In genomic region chr1:3775248-3775497, GRCh38 we compare ENCODE assay signal across 16 cellular contexts. TPM values are rescaled to one million over a fixed set of nuclear protein-coding genes. Genes with fewer than 3 reads are reported as not detected.
A peak's percentile ranks its signal among the peaks of the same experiment; 100 is the strongest.
DNase-seq lines count a peak whose midpoint lies in the region; ATAC-seq, FAIRE-seq and TF ChIP-seq lines count a peak whose summit lies in the region.
"Had no signal": no experiment of that assay in that cellular context is flagged by ENCODE, and none has a peak within 500 bp of the region (broad histone marks: within the 10 kb centered on the region; RNA-seq: fewer than 3 reads in every experiment).

No MANE protein-coding gene starts in this region.

- peaks cover 5% of the 10 kb centered on the region for H3K9me1 ChIP-seq in K562 (ENCODE audit: control insufficient read depth, insufficient read depth, low read length)

- peak; percentile 33 for ATAC-seq in K562
- ATAC-seq in HG02938 (IDR thresholded peaks at IDR 0.05; ENCODE audit: unreplicated experiment) = no peak
- no peak for ATAC-seq in HG02870 (IDR thresholded peaks at IDR 0.05; ENCODE audit: unreplicated experiment)

- no peaks in the 10 kb centered on the region for H3K9me3 Mint-ChIP-seq in IgD-negative memory B cell

- H3K79me2 ChIP-seq in DOHH2 (ENCODE audit: control insufficient read depth, low read length) (no peaks in the 10 kb centered on the region), K562 (ENCODE audit: control insufficient read depth, insufficient read depth, low read length) (peaks cover 38% of the 10 kb centered on the region), osteoblast (ENCODE audit: insufficient read depth, low read length) (no peaks in the 10 kb centered on the region)

- H4K20me1 ChIP-seq in DOHH2 (ENCODE audit: control insufficient read depth, insufficient read depth, low read depth, low read length) (no peaks in the 10 kb centered on the region), K562 (replicated peaks; ENCODE audit: control insufficient read depth, insufficient read depth, low read length) (no peaks in the 10 kb centered on the region), osteoblast (ENCODE audit: insufficient read depth, low read length) (peaks cover 3% of the 10 kb centered on the region)

- no peaks in the 10 kb centered on the region for H3F3A ChIP-seq in DOHH2 (ENCODE audit: control insufficient read depth, insufficient read depth)

- H3K9me2 ChIP-seq in DOHH2 (replicated peaks; ENCODE audit: control insufficient read depth, low read length) = no peaks in the 10 kb centered on the region

- DNase-seq in K562 (ENCODE audit: extremely low read depth in 1 of 4, low spot score in 3 of 4) (peak in 3 of 4 experiments; percentile 66 to 87 (median 72)), osteoblast (ENCODE audit: insufficient read length, low spot score, missing footprints) (no peak), ecto neural progenitor cell (ENCODE audit: low spot score) (no peak)
- DNase-seq: activated CD4-positive, alpha-beta T cell treated with anti-CD3 and anti-CD28 coated beads for 36 hours; activated CD8-positive, alpha-beta memory T cell treated with anti-CD3 and anti-CD28 coated beads, Interleukin-2, amount 50 U/mL, for 4 hours; GOT3; tibial artery had no signal

- peak overlapping the region in 1 of 3 donors; percentile 73 for H3K27ac Mint-ChIP-seq in IgD-negative memory B cell
- H3K27ac Mint-ChIP-seq: activated CD4-positive, alpha-beta T cell treated with anti-CD3 and anti-CD28 coated beads for 36 hours; progenitor cell of endocrine pancreas had no signal

- H3K4me1 Mint-ChIP-seq in IgD-negative memory B cell = peaks cover 5% of the 10 kb centered on the region in 3 donors

- peak overlapping the region in 3 of 4 donors; percentile 35 to 80 (median 74) for H3K4me3 Mint-ChIP-seq in IgD-negative memory B cell
- H3K4me3 Mint-ChIP-seq: activated CD4-positive, alpha-beta T cell treated with anti-CD3 and anti-CD28 coated beads for 36 hours had no signal

- H3K9ac ChIP-seq in K562 (ENCODE audit: insufficient read depth in 1 of 2, low read depth in 2 of 2, low read length in 2 of 2) = peak overlapping the region; percentile 10 to 59; a peak in 2 of 4 replicates

- H3K27me3 ChIP-seq in DOHH2 (ENCODE audit: control insufficient read depth, low read length) = peaks cover 21% of the 10 kb centered on the region
- no peaks in the 10 kb centered on the region for H3K27me3 ChIP-seq in K562 (ENCODE audit: control insufficient read depth in 2 of 2, insufficient read depth in 2 of 2, low read length in 2 of 2)
- peaks cover 14% of the 10 kb centered on the region for H3K27me3 ChIP-seq in osteoblast (ENCODE audit: insufficient read depth, low read length)
- H3K27me3 ChIP-seq: BE2C, tibial artery had no signal

- POLR2A ChIA-PET in K562 (lab: Yijun Ruan, JAX) = interaction anchor here (0.6 to 2.3 kb wide), 7 partner anchors 9 to 128 kb away, joined by 3 to 14 read pairs (median 4); no protein-coding TSS in a partner anchor

- no peak overlapping the region for H3K27ac ChIP-seq in DOHH2 (ENCODE audit: low read depth, low read length)
- peak overlapping the region; percentile 66 for H3K27ac ChIP-seq in K562 (ENCODE audit: extremely low read depth, low read depth, low read length)
- no peak overlapping the region for H3K27ac ChIP-seq in osteoblast (ENCODE audit: low read depth, low read length)
- H3K27ac ChIP-seq: tibial artery had no signal

- in situ Hi-C loops in K562 (cut with MboI) = no loop called here

- H3K36me3 ChIP-seq in DOHH2 (ENCODE audit: control insufficient read depth, low read length) (peaks cover 16% of the 10 kb centered on the region), K562 (ENCODE audit: control insufficient read depth, insufficient read depth, low read length) (peaks cover 24% of the 10 kb centered on the region; the same call in 2 of the 3 replicates), osteoblast (ENCODE audit: insufficient read depth, low read length) (peaks cover 13% of the 10 kb centered on the region)
- H3K36me3 ChIP-seq: BE2C had no signal

- no TSS peak for BruUV-seq in K562 (replicated peaks; lab: Mats Ljungman, UMichigan)

- FAIRE-seq in K562 (lab: Jason Lieb, UNC) = no peak
- FAIRE-seq: endometrium had no signal

- no peak for TF ChIP-seq RAD21 in K562 (CRISPR knock-in tag; conservative IDR thresholded peaks at IDR 0.05 in 1 of 2, IDR thresholded peaks at IDR 0.05 in 1 of 2)

- no peaks in the 10 kb centered on the region for H3K36me3 Mint-ChIP-seq in IgD-negative memory B cell

- H3K4me1 ChIP-seq in DOHH2 (ENCODE audit: control insufficient read depth, low read length) (peaks cover 28% of the 10 kb centered on the region), K562 (replicated peaks in 1 of 2; ENCODE audit: control insufficient read depth in 2 of 2, insufficient read depth in 2 of 2, low read length in 2 of 2) (peaks cover 26 to 92% of the 10 kb centered on the region in 2 experiments), osteoblast (ENCODE audit: insufficient read depth, low read length) (peaks cover 15% of the 10 kb centered on the region)

- intact Hi-C loops in K562 (cut with micrococcal nuclease) = loop anchor here (2.0 to 5.0 kb wide), 4 partner anchors 28 to 126 kb away; partner anchors contain the start of genes C1orf174, CEP104 and DFFB

- CTCF ChIA-PET in K562 (lab: Yijun Ruan, JAX; ENCODE audit: low intra/inter-chr PET ratio) = no interaction called here

- TF ChIP-seq POLR2A in K562 (conservative IDR thresholded peaks at IDR 0.05) = no peak; the same call in 1 of the 2 replicates

- TF ChIP-seq EP300 in K562 (IDR thresholded peaks at IDR 0.05; ENCODE audit: low read length) = no peak

- WGBS in K562 (ENCODE audit: insufficient coverage, low coverage, missing lambda C conversion rate) = 1% methylated on average over 9 of the region's 10 CpGs

- no peaks in the 10 kb centered on the region for H3K9me3 ChIP-seq in DOHH2 (ENCODE audit: control insufficient read depth, insufficient read depth, low read length)
- no peaks in the 10 kb centered on the region for H3K9me3 ChIP-seq in K562 (replicated peaks; ENCODE audit: control insufficient read depth, insufficient read depth, low read depth, low read length)
- H3K9me3 ChIP-seq in osteoblast (ENCODE audit: low read depth, low read length) = no peaks in the 10 kb centered on the region
- H3K9me3 ChIP-seq: BE2C, tibial artery had no signal

- H3K4me3 ChIP-seq in DOHH2 (ENCODE audit: low read length) (no peak overlapping the region), K562 (peak overlapping the region; percentile 7; the same call in 1 of the 2 replicates), osteoblast (ENCODE audit: insufficient read depth, low read length) (peak overlapping the region; percentile 39)
- H3K4me3 ChIP-seq: tibial artery had no signal

- H2AFZ ChIP-seq in K562 (ENCODE audit: low read depth, low read length) = peak overlapping the region; percentile 10; the same call in 1 of the 2 replicates
- H2AFZ ChIP-seq in osteoblast (ENCODE audit: low read length) = no peak overlapping the region

- no peaks in the 10 kb centered on the region for H3K27me3 Mint-ChIP-seq in IgD-negative memory B cell
- H3K27me3 Mint-ChIP-seq: activated CD4-positive, alpha-beta T cell treated with anti-CD3 and anti-CD28 coated beads for 36 hours had no signal

- no peak for TF ChIP-seq CTCF in DOHH2 (IDR thresholded peaks at IDR 0.05; ENCODE audit: low read depth, low read length, poor library complexity, severe bottlenecking)
- TF ChIP-seq CTCF in K562 (IDR thresholded peaks at IDR 0.05 in 2 of 3, conservative IDR thresholded peaks at IDR 0.05 in 1 of 3; ENCODE audit: insufficient read depth in 2 of 3, low read depth in 1 of 3, low read length in 3 of 3) = no peak
- no peak for TF ChIP-seq CTCF in osteoblast (IDR thresholded peaks at IDR 0.05; ENCODE audit: extremely low read depth, low read depth, low read length)

- H3K4me2 ChIP-seq in DOHH2 (ENCODE audit: low read length) (peak overlapping the region; percentile 51), K562 (ENCODE audit: insufficient read depth, low read length) (peak overlapping the region; percentile 92), osteoblast (ENCODE audit: insufficient read depth, low read length) (peak overlapping the region; percentile 68)

RNA-seq across cellular contexts. Expression of gene SMIM1, which starts 2.6 kb away (rescaled TPM):
- not detected for polyA plus RNA-seq in IgD-negative memory B cell
- total RNA-seq in K562 (2011; cell fraction: chromatin; rRNA removed; ENCODE audit: low replicate concordance) = 5.3 and 30.5 TPM in 2 replicates
- total RNA-seq in K562 (2011; cell fraction: nucleolus; rRNA removed) = 40.4 and 40.7 TPM in 2 replicates
- 9.1 and 19.0 TPM in 2 replicates for total RNA-seq in K562 (2011; cell fraction: nucleoplasm; rRNA removed)
- total RNA-seq in K562 (2014; rRNA removed) = 85.6 and 123 TPM in 2 replicates
- 1.8 and 2.3 TPM in 2 replicates for total RNA-seq in K562 (2014; rRNA removed; fragmentation: Illumina TruSeq; extraction: Trizol)
- 31.5 and 44.3 TPM in 2 replicates for total RNA-seq in K562 (2015; rRNA removed; fragmentation: Illumina TruSeq; extraction: Trizol)
- 125 and 150 TPM in 2 replicates for total RNA-seq in K562 (2021)
- polyA plus RNA-seq in K562 (2011; rRNA removed) = 9.2 and 18.1 TPM in 2 replicates
- polyA plus RNA-seq in K562 (2011; cell fraction: cytosol; rRNA removed) = 36.5 and 175 TPM in 2 replicates
- polyA plus RNA-seq in K562 (2011; cell fraction: nucleus; rRNA removed) = 13.1 and 20.5 TPM in 2 replicates
- polyA plus RNA-seq in K562 (2012) = 41.4 and 55.0 TPM in 2 replicates
- polyA plus RNA-seq in K562 (2014; fragmentation: Illumina TruSeq; extraction: Trizol) = 5.0 and 24.5 TPM in 2 replicates
- polyA plus RNA-seq in K562 (2014; fragmentation: Nextera tagmentation; extraction: Ambion mirVana) = 10 to 100 TPM; 11.1 to 24.3 TPM
- 60.6 and 93.3 TPM in 2 replicates for polyA plus RNA-seq in K562 (2014; rRNA removed)
- polyA minus RNA-seq in K562 (2011; rRNA and poly(A)+ RNA removed) = 1.9 and 3.0 TPM in 2 replicates
- 41.1 and 43.1 TPM in 2 replicates for polyA minus RNA-seq in K562 (2011; cell fraction: cytosol; rRNA and poly(A)+ RNA removed)
- polyA minus RNA-seq in K562 (2011; cell fraction: nucleus; rRNA and poly(A)+ RNA removed) = 43.8 and 48.5 TPM in 2 replicates
- total RNA-seq in osteoblast = not detected in 2 replicates
- total RNA-seq: T-helper 2 cell treated with Interferon-gamma antibody and Interleukin-4, amounts not matched to agents 100 ng/mL and 5 ng/mL, for 36 hours had no signal

RNA-seq across cellular contexts. Expression of gene LRRC47, which starts 21.1 kb away (rescaled TPM):
- polyA plus RNA-seq in IgD-negative memory B cell (21.4 TPM), K562 (2011; rRNA removed) (34.2 and 45.2 TPM in 2 replicates), K562 (2014; fragmentation: Illumina TruSeq; extraction: Trizol) (36.6 and 48.7 TPM in 2 replicates), K562 (2014; fragmentation: Nextera tagmentation; extraction: Ambion mirVana) (1 to 10 TPM; 4.6 to 5.3 TPM), K562 (2014; rRNA removed) (30.6 and 35.9 TPM in 2 replicates)
- 34.3 and 41.1 TPM in 2 replicates for total RNA-seq in K562 (2011; cell fraction: chromatin; rRNA removed; ENCODE audit: low replicate concordance)
- total RNA-seq in K562 (2011; cell fraction: nucleolus; rRNA removed) = 26.5 and 28.3 TPM in 2 replicates
- 21.3 and 26.0 TPM in 2 replicates for total RNA-seq in K562 (2011; cell fraction: nucleoplasm; rRNA removed)
- total RNA-seq in K562 (2014; rRNA removed) (44.3 and 45.5 TPM in 2 replicates), K562 (2014; rRNA removed; fragmentation: Illumina TruSeq; extraction: Trizol) (40.8 and 43.7 TPM in 2 replicates), K562 (2015; rRNA removed; fragmentation: Illumina TruSeq; extraction: Trizol) (33.5 and 35.1 TPM in 2 replicates), K562 (2021) (68.0 and 68.5 TPM in 2 replicates), osteoblast (24.5 and 30.0 TPM in 2 replicates)
- 20.3 and 23.8 TPM in 2 replicates for polyA plus RNA-seq in K562 (2011; cell fraction: cytosol; rRNA removed)
- polyA plus RNA-seq in K562 (2011; cell fraction: nucleus; rRNA removed) = 24.3 and 29.5 TPM in 2 replicates
- 29.3 and 57.5 TPM in 2 replicates for polyA plus RNA-seq in K562 (2012)
- 22.8 and 40.7 TPM in 2 replicates for polyA minus RNA-seq in K562 (2011; rRNA and poly(A)+ RNA removed)
- polyA minus RNA-seq in K562 (2011; cell fraction: cytosol; rRNA and poly(A)+ RNA removed) = 12.9 and 21.0 TPM in 2 replicates
- polyA minus RNA-seq in K562 (2011; cell fraction: nucleus; rRNA and poly(A)+ RNA removed) = 8.6 and 10.7 TPM in 2 replicates

RNA-seq across cellular contexts. Expression of gene CCDC27, which starts 22.9 kb away (rescaled TPM):
- polyA plus RNA-seq in IgD-negative memory B cell = not detected
- not detected in 2 replicates for total RNA-seq in K562 (2011; cell fraction: chromatin; rRNA removed; ENCODE audit: low replicate concordance)
- not detected in 2 replicates for total RNA-seq in K562 (2011; cell fraction: nucleolus; rRNA removed)
- total RNA-seq in K562 (2011; cell fraction: nucleoplasm; rRNA removed) = not detected in 2 replicates
- total RNA-seq in K562 (2014; rRNA removed) = not detected in 2 replicates
- 0.04 TPM in 1 of 2 replicates, not detected in the other for total RNA-seq in K562 (2014; rRNA removed; fragmentation: Illumina TruSeq; extraction: Trizol)
- not detected in 2 replicates for total RNA-seq in K562 (2015; rRNA removed; fragmentation: Illumina TruSeq; extraction: Trizol)
- not detected in 2 replicates for total RNA-seq in K562 (2021)
- not detected in 2 replicates for polyA plus RNA-seq in K562 (2011; rRNA removed)
- polyA plus RNA-seq in K562 (2011; cell fraction: cytosol; rRNA removed) = not detected in 2 replicates
- not detected in 2 replicates for polyA plus RNA-seq in K562 (2011; cell fraction: nucleus; rRNA removed)
- 0.05 TPM in 1 of 2 replicates, not detected in the other for polyA plus RNA-seq in K562 (2012)
- not detected in 2 replicates for polyA plus RNA-seq in K562 (2014; fragmentation: Illumina TruSeq; extraction: Trizol)
- under 1 TPM in 1 of 2 experiments, not detected in 1; 0.01 TPM for polyA plus RNA-seq in K562 (2014; fragmentation: Nextera tagmentation; extraction: Ambion mirVana)
- polyA plus RNA-seq in K562 (2014; rRNA removed) = not detected in 2 replicates
- not detected in 2 replicates for polyA minus RNA-seq in K562 (2011; rRNA and poly(A)+ RNA removed)
- polyA minus RNA-seq in K562 (2011; cell fraction: cytosol; rRNA and poly(A)+ RNA removed) = not detected in 2 replicates
- polyA minus RNA-seq in K562 (2011; cell fraction: nucleus; rRNA and poly(A)+ RNA removed) = not detected in 2 replicates
- total RNA-seq in osteoblast = not detected in 2 replicates
- total RNA-seq: activated CD4-positive, alpha-beta T cell treated with anti-CD3 and anti-CD28 coated beads for 36 hours; cerebellum; progenitor cell of endocrine pancreas; T-helper 2 cell treated with Interferon-gamma antibody and Interleukin-4, amounts not matched to agents 100 ng/mL and 5 ng/mL, for 36 hours had no signal

Comparison
In these comparisons a context has a peak if more than half of its experiments do, and no peak if none do; other contexts are left out.
1. DNase-seq: peak in K562 (3 of 4); none in osteoblast (single experiment) and ecto neural progenitor cell (single experiment).
2. Peak in every context shown above with its lines, with median percentiles within 50 percentile points of each other: H3K4me2 ChIP-seq.